8 cellular contexts compared by ENCODE assay signal in genomic region chr18:58051765-58052460, GRCh38. TPM values are rescaled to one million over a fixed set of nuclear protein-coding genes. Genes with fewer than 3 reads are reported as not detected.
DNase-seq lines count a peak whose midpoint lies in the region; ATAC-seq and TF ChIP-seq lines count a peak whose summit lies in the region.

No MANE protein-coding gene starts in this region.

- H3K4me3 ChIP-seq in left lung: no peak overlapping the region

- ATAC-seq in HG02763 (IDR thresholded peaks at IDR 0.05; ENCODE audit: unreplicated experiment): peak; percentile 58
- ATAC-seq in left lung: peak; percentile 49
- ATAC-seq in activated T-helper 17 cell treated with anti-CD3 and anti-CD28 coated beads, Interleukin-2, amount 50 U/mL, for 72 hours (replicated peaks): no peak

- intact Hi-C loops in left lung (cut with DNase I): no loop called here

- H3K27ac ChIP-seq in left lung: no peak overlapping the region

- no peak overlapping the region for H3K27ac Mint-ChIP-seq in activated T-helper 17 cell treated with anti-CD3 and anti-CD28 coated beads, Interleukin-2, amount 50 U/mL, for 72 hours

- H3K36me3 ChIP-seq in left lung: no peaks in the 10 kb centered on the region

- DNase-seq in GM10266 (ENCODE audit: extremely low spot score) (peak; percentile 51), SW480 (ENCODE audit: low spot score) (peak; percentile 22), left lung (no peak), NCI-H128 (lab: John Stamatoyannopoulos, UW; ENCODE audit: unreplicated experiment) (no peak), epidermal melanocyte (ENCODE audit: insufficient read length, low spot score) (no peak), SK-N-DZ (ENCODE audit: low spot score) (no peak)

- H3K9me3 Mint-ChIP-seq in activated T-helper 17 cell treated with anti-CD3 and anti-CD28 coated beads, Interleukin-2, amount 50 U/mL, for 72 hours: no peaks in the 10 kb centered on the region

- TF ChIP-seq CTCF in GM10266 (IDR thresholded peaks at IDR 0.05; ENCODE audit: control insufficient read depth, insufficient read depth, low read depth, missing control alignments) (peak; percentile 48), left lung (IDR thresholded peaks at IDR 0.05) (no peak)

- H3K4me3 Mint-ChIP-seq in activated T-helper 17 cell treated with anti-CD3 and anti-CD28 coated beads, Interleukin-2, amount 50 U/mL, for 72 hours: no peak overlapping the region

- no peaks in the 10 kb centered on the region for H3K27me3 ChIP-seq in left lung

- H3K4me1 Mint-ChIP-seq in activated T-helper 17 cell treated with anti-CD3 and anti-CD28 coated beads, Interleukin-2, amount 50 U/mL, for 72 hours: peaks cover 4% of the 10 kb centered on the region

- H3K27me3 Mint-ChIP-seq in activated T-helper 17 cell treated with anti-CD3 and anti-CD28 coated beads, Interleukin-2, amount 50 U/mL, for 72 hours: peaks cover 12% of the 10 kb centered on the region

- H3K9me3 ChIP-seq in left lung: no peaks in the 10 kb centered on the region

- H3K36me3 Mint-ChIP-seq in activated T-helper 17 cell treated with anti-CD3 and anti-CD28 coated beads, Interleukin-2, amount 50 U/mL, for 72 hours (ENCODE audit: low read depth): no peaks in the 10 kb centered on the region

- H3K4me1 ChIP-seq in left lung: peaks cover 4 to 15% of the 10 kb centered on the region in 2 donors

RNA-seq across cellular contexts. Expression of gene NEDD4L, which starts 7.9 kb away (rescaled TPM):
- 100 to 1,000 TPM; 109 to 159 TPM for total RNA-seq in left lung
- 1 to 10 TPM; 6.5 to 8.0 TPM for total RNA-seq in activated T-helper 17 cell treated with anti-CD3 and anti-CD28 coated beads, Interleukin-2, amount 50 U/mL, for 72 hours
- 20.6 and 22.1 TPM in 2 replicates for polyA plus RNA-seq in SK-N-DZ (2014; cell fraction: cytosol; rRNA removed)
- polyA plus RNA-seq in SK-N-DZ (2014; cell fraction: nucleus; rRNA removed): 22.9 and 33.6 TPM in 2 replicates

Comparison
In these comparisons a context has a peak if more than half of its experiments do, and no peak if none do; other contexts are left out.
1. DNase-seq: peak in GM10266 (single experiment) and SW480 (single experiment); none in left lung (0 of 2), NCI-H128 (single experiment), epidermal melanocyte (single experiment) and SK-N-DZ (single experiment).
2. RNA of gene NEDD4L, which starts 7.9 kb away (total RNA-seq): 109 to 159 TPM in left lung; 6.5 to 8.0 TPM in activated T-helper 17 cell treated with anti-CD3 and anti-CD28 coated beads, Interleukin-2, amount 50 U/mL, for 72 hours; every median in the first group is over 10 times any median in the second.